7 cellular contexts compared by ENCODE assay signal in genomic region chr1:185567006-185567405, GRCh38.
A peak's percentile ranks its signal among the peaks of the same experiment; 100 is the strongest.
DNase-seq lines count a peak whose midpoint lies in the region; ATAC-seq and TF ChIP-seq lines count a peak whose summit lies in the region.

No MANE protein-coding gene starts in this region.

- H3K79me2 ChIP-seq in parathyroid adenoma: no peaks in the 10 kb centered on the region

- peak overlapping the region; percentile 22 for H2AFZ ChIP-seq in parathyroid adenoma

- H3K27me3 ChIP-seq in parathyroid adenoma (ENCODE audit: control insufficient read depth, insufficient read depth, low read length): no peaks in the 10 kb centered on the region

- peak overlapping the region; percentile 35 for H3K4me2 ChIP-seq in parathyroid adenoma (ENCODE audit: low read length)

- DNase-seq in GM12865 (ENCODE audit: low read depth) (peak; percentile 66), NOMO-1 treated with DMSO at 0.1 percent for 48 hours (lab: John Stamatoyannopoulos, UW; ENCODE audit: unreplicated experiment) (peak; percentile 71), amniotic stem cell (lab: John Stamatoyannopoulos, UW) (peak; percentile 57), cardiac septum (ENCODE audit: low spot score) (no peak)

- intact Hi-C loops in cardiac septum (cut with DNase I): no loop called here

- no peak for TF ChIP-seq CTCF in GM12865 (IDR thresholded peaks at IDR 0.05; ENCODE audit: insufficient read depth, low read depth, low read length, missing control alignments)
- no peak for TF ChIP-seq CTCF in parathyroid adenoma (IDR thresholded peaks at IDR 0.05)

- H3K9ac ChIP-seq in parathyroid adenoma: no peak overlapping the region

- H3K4me1 ChIP-seq in parathyroid adenoma: no peaks in the 10 kb centered on the region

- H3K27ac ChIP-seq in parathyroid adenoma: no peak overlapping the region

- ATAC-seq in HG03159 (IDR thresholded peaks at IDR 0.05; ENCODE audit: unreplicated experiment) (peak; percentile 80), HG02884 (IDR thresholded peaks at IDR 0.05; ENCODE audit: unreplicated experiment) (no peak)

- H3K9me3 ChIP-seq in parathyroid adenoma (ENCODE audit: control insufficient read depth, low read length): no peaks in the 10 kb centered on the region

- H3K36me3 ChIP-seq in parathyroid adenoma (ENCODE audit: control insufficient read depth, insufficient read depth, low read length): no peaks in the 10 kb centered on the region

- no peak overlapping the region for H3K4me3 ChIP-seq in GM12865 (ENCODE audit: low read depth, low read length)
- H3K4me3 ChIP-seq in parathyroid adenoma (ENCODE audit: low read depth, low read length): no peak overlapping the region
